27 cellular contexts compared by ENCODE assay signal in the genomic region with DNA sequence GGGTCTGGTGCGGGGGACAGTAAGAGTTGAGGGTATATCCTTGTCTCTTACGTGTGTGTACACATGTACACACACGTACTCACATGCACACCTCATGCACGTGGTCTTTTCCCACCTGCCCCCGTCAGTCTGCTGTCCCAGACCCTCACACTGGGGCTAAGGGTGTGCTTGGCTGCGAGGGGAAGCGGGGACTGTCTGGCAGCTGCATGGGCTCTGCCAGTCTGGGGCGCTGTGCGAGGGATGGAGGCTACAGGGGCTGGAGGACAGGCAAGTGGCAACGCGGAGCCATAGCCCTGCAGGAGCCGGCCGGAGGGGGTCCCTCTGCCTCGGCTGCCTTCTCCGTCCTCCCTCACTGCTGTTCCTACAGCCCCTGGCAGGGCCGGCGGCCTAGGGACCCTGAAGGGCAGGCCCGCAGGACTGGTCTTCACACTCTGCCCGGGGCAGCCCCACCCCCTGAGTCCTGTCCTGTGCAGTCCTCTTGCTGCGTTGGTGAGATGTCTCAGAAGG.
"Had no signal": no experiment of that assay in that cellular context is flagged by ENCODE, and none has a peak within 500 bp of the region (broad histone marks: within the 10 kb centered on the region; RNA-seq: fewer than 3 reads in every experiment).

No MANE protein-coding gene starts in this region.

- DNase-seq: activated CD4-positive, alpha-beta memory T cell treated with anti-CD3 and anti-CD28 coated beads for 36 hours; activated CD4-positive, alpha-beta T cell treated with anti-CD3 and anti-CD28 coated beads, Interleukin-2, amount 10 ng/mL, durations not matched to agents 24 days and 14 days; activated CD4-positive, CD25-positive, alpha-beta regulatory T cell treated with anti-CD3 and anti-CD28 coated beads, Interleukin-2, amount 50 U/mL, for 72 hours; activated CD8-positive, alpha-beta memory T cell treated with anti-CD3 and anti-CD28 coated beads, Interleukin-2, amount 50 U/mL, for 4 hours; activated effector memory CD4-positive, alpha-beta T cell treated with anti-CD3 and anti-CD28 coated beads, Interleukin-2, amount 50 U/mL, for 16 hours; activated naive CD4-positive, alpha-beta T cell treated with anti-CD3 and anti-CD28 coated beads for 36 hours; activated naive CD8-positive, alpha-beta T cell treated with anti-CD3 and anti-CD28 coated beads for 36 hours; activated T-cell treated with anti-CD3 and anti-CD28 coated beads, Interleukin-2, amount 50 U/mL, for 1 hour; brain microvascular endothelial cell; cortex of kidney; effector memory CD8-positive, alpha-beta T cell; erythroblast; heart right ventricle; lower lobe of right lung; mesendoderm; ovary; sigmoid colon; stimulated activated naive CD4-positive, alpha-beta T cell; testis had no signal

- H3K27me3 ChIP-seq: brain microvascular endothelial cell, heart right ventricle, left lung, neutrophil, ovary, sigmoid colon, testis, upper lobe of left lung, vagina had no signal

- H3K9me3 ChIP-seq: gastroesophageal sphincter, heart right ventricle, left lung, lower lobe of right lung, neutrophil, ovary, prostate gland, sigmoid colon, testis, upper lobe of left lung, vagina had no signal

- FAIRE-seq: astrocyte, small intestine had no signal

- H3K27ac ChIP-seq: brain microvascular endothelial cell, gastroesophageal sphincter, heart right ventricle, left lung, lower lobe of right lung, neutrophil, ovary, prostate gland, sigmoid colon, testis, upper lobe of left lung, vagina had no signal

- H3K4me1 ChIP-seq: gastroesophageal sphincter, heart right ventricle, left lung, lower lobe of right lung, prostate gland, sigmoid colon, upper lobe of left lung, vagina had no signal

- H3K4me3 ChIP-seq: gastroesophageal sphincter, heart right ventricle, left lung, lower lobe of right lung, ovary, prostate gland, sigmoid colon, testis, upper lobe of left lung, vagina had no signal

- H3K36me3 ChIP-seq: brain microvascular endothelial cell, gastroesophageal sphincter, heart right ventricle, left lung, lower lobe of right lung, neutrophil, ovary, prostate gland, sigmoid colon, upper lobe of left lung, vagina had no signal

- ATAC-seq: effector memory CD8-positive, alpha-beta T cell; gastroesophageal sphincter; left lung; lower lobe of right lung had no signal
